10 cellular contexts compared by ENCODE assay signal in the genomic region with DNA sequence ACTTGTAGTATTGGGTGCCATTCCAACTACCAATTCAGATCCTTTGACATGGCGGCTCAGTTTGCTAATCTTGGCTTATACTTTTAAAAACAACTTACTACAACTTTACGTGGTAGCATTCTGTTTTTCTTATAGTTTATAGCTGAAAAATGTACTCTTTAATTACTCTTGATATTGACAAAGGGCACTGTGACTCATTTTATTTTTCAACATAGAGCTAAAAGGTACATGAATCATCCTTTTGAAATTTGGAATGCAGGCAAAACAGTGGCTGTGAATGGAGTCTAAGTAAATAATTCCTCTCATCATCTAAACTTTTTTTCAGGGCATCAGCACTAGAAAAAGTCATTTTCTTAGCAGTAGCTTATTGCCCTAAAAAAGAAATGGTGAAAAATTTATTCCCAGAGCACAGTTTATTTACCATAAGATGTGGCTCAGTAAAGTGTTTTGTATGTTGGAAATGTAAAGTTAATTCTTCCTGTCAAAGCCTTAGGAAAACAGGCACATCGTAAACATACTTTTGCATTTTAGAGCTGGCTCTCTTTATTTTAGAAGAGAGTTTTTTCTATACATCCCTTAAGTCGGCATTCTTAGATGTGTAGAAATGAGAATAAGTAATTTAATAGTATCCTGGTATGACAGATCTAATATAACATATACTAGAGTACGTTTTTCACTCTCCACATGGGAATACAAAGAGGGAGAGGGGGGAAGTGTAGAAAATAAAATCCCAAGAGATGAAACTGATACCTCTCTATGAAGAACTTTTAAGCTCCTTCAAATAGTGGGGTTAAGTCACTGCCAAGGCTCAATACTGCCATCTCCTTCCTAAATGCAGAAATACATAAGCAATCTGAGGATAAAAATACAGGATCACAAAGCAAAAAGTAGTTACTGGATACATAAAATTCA. TPM values are rescaled to one million over a fixed set of nuclear protein-coding genes. Genes with fewer than 3 reads are reported as not detected.
A peak's percentile ranks its signal among the peaks of the same experiment; 100 is the strongest.
DNase-seq lines count a peak whose midpoint lies in the region; ATAC-seq, FAIRE-seq and TF ChIP-seq lines count a peak whose summit lies in the region.
"Had no signal": no experiment of that assay in that cellular context is flagged by ENCODE, and none has a peak within 500 bp of the region (broad histone marks: within the 10 kb centered on the region; RNA-seq: fewer than 3 reads in every experiment).

No MANE protein-coding gene starts in this region.

- no peak overlapping the region for H3K4me3 Mint-ChIP-seq in astrocyte (ENCODE audit: unreplicated experiment)

- H3K4me1 ChIP-seq in astrocyte (ENCODE audit: insufficient read depth, low read length): peaks cover 10% of the 10 kb centered on the region

- ATAC-seq in HG03342 (IDR thresholded peaks at IDR 0.05; ENCODE audit: unreplicated experiment): no peak

- no peaks in the 10 kb centered on the region for H3K27me3 Mint-ChIP-seq in astrocyte (ENCODE audit: low read depth, unreplicated experiment)

- DNase-seq in DMS 273 (lab: John Stamatoyannopoulos, UW; ENCODE audit: unreplicated experiment) (peak; percentile 49), LHCN-M2 (ENCODE audit: low read depth) (peak; percentile 91), astrocyte (ENCODE audit: low read depth) (peak; percentile 67), kidney glomerular epithelial cell (lab: John Stamatoyannopoulos, UW) (peak; percentile 48), NOMO-1 treated with DMSO at 0.1 percent for 48 hours (lab: John Stamatoyannopoulos, UW; ENCODE audit: unreplicated experiment) (no peak)
- DNase-seq in stimulated activated CD4-positive, alpha-beta T cell treated with anti-CD3 and anti-CD28 coated beads, Interleukin-15, amount 100 ng/mL, for 24 hours: no peak
- DNase-seq in activated effector memory CD4-positive, alpha-beta T cell treated with anti-CD3 and anti-CD28 coated beads, Interleukin-2, amount 50 U/mL, for 16 hours: no peak
- DNase-seq: glutamatergic neuron had no signal

- H3K36me3 Mint-ChIP-seq in astrocyte (ENCODE audit: low read depth, unreplicated experiment): no peaks in the 10 kb centered on the region

- H3K4me1 Mint-ChIP-seq in astrocyte (ENCODE audit: low read depth, unreplicated experiment): peaks cover 19% of the 10 kb centered on the region

- H3K9ac ChIP-seq in astrocyte (ENCODE audit: low read length): peak overlapping the region; percentile 4

- no peaks in the 10 kb centered on the region for H3K9me3 Mint-ChIP-seq in astrocyte (ENCODE audit: unreplicated experiment)

- peak overlapping the region; percentile 55 for H3K4me2 ChIP-seq in astrocyte (ENCODE audit: low read length)

- H3K27ac Mint-ChIP-seq in astrocyte (ENCODE audit: unreplicated experiment): peak overlapping the region; percentile 43

- H3K79me2 ChIP-seq in astrocyte (ENCODE audit: insufficient read depth, low read length): no peaks in the 10 kb centered on the region

- no peak overlapping the region for H3K4me3 ChIP-seq in astrocyte (ENCODE audit: insufficient read depth, low read depth, low read length)

- no peaks in the 10 kb centered on the region for H3K9me3 ChIP-seq in astrocyte (ENCODE audit: insufficient read depth, low read depth, low read length)

- no peaks in the 10 kb centered on the region for H3K36me3 ChIP-seq in astrocyte (ENCODE audit: insufficient read depth, low read length)

- peak overlapping the region; percentile 39 for H3K27ac ChIP-seq in astrocyte (ENCODE audit: low read depth, low read length)

- peak; percentile 50 for TF ChIP-seq CTCF in astrocyte (IDR thresholded peaks at IDR 0.05; ENCODE audit: insufficient read depth, low read depth, low read length)

- peak; percentile 55 for FAIRE-seq in astrocyte (lab: Jason Lieb, UNC)
- FAIRE-seq: GM12891 had no signal

- no peak overlapping the region for H2AFZ ChIP-seq in astrocyte (ENCODE audit: low read depth, low read length)

- no peaks in the 10 kb centered on the region for H4K20me1 ChIP-seq in astrocyte (ENCODE audit: insufficient read depth, low read length)

- H3K27me3 ChIP-seq in astrocyte (ENCODE audit: insufficient read depth, low read length): no peaks in the 10 kb centered on the region

RNA-seq across cellular contexts. Expression of gene SLC25A21, which starts 55.2 kb away (rescaled TPM):
- total RNA-seq in LHCN-M2 (2014; rRNA removed) (0.19 and 0.57 TPM in 2 replicates), astrocyte (1.5 and 2.8 TPM in 2 replicates)
- polyA plus RNA-seq in LHCN-M2 (2012): 0.40 TPM

Comparison
In these comparisons a context has a peak if more than half of its experiments do, and no peak if none do; other contexts are left out.
1. DNase-seq: peak in DMS 273 (single experiment), LHCN-M2 (single experiment), astrocyte (single experiment) and kidney glomerular epithelial cell (single experiment); none in stimulated activated CD4-positive, alpha-beta T cell treated with anti-CD3 and anti-CD28 coated beads, Interleukin-15, amount 100 ng/mL, for 24 hours (single experiment), NOMO-1 treated with DMSO at 0.1 percent for 48 hours (single experiment) and activated effector memory CD4-positive, alpha-beta T cell treated with anti-CD3 and anti-CD28 coated beads, Interleukin-2, amount 50 U/mL, for 16 hours (single experiment).